9 cellular contexts compared by ENCODE assay signal in genomic region chr5:17257705-17258273, GRCh38. TPM values are rescaled to one million over a fixed set of nuclear protein-coding genes. Genes with fewer than 3 reads are reported as not detected.
A peak's percentile ranks its signal among the peaks of the same experiment; 100 is the strongest.
DNase-seq lines count a peak whose midpoint lies in the region; ATAC-seq and TF ChIP-seq lines count a peak whose summit lies in the region.
"Had no signal": no experiment of that assay in that cellular context is flagged by ENCODE, and none has a peak within 500 bp of the region (broad histone marks: within the 10 kb centered on the region; RNA-seq: fewer than 3 reads in every experiment).

No MANE protein-coding gene starts in this region.

- WGBS in H9 (ENCODE audit: extremely low coverage, insufficient read length, low lambda C conversion rate), result no CpG with 5 or more reads among the region's 5 CpGs
- 52 to 65% methylated on average over 4 to 5 of the region's 5 CpGs for WGBS in transverse colon (ENCODE audit: low coverage in 1 of 2), 2 donors

- no peaks in the 10 kb centered on the region for H3K23me2 ChIP-seq in H9 (ENCODE audit: insufficient read length, low read depth, low read length, poor library complexity, severe bottlenecking)

- H4K5ac ChIP-seq in H9 (ENCODE audit: insufficient read length, low read depth, low read length), result no peak overlapping the region

- no peak overlapping the region for H3K14ac ChIP-seq in H9 (ENCODE audit: insufficient read depth, low read length)

- H3K27me3 ChIP-seq in H9 (ENCODE audit: insufficient read depth, low read length), result no peaks in the 10 kb centered on the region
- no peaks in the 10 kb centered on the region for H3K27me3 ChIP-seq in transverse colon

- H3K36me3 ChIP-seq in transverse colon, result no peaks in the 10 kb centered on the region

- no peak overlapping the region for H2AFZ ChIP-seq in H9 (ENCODE audit: low read length)

- no peak overlapping the region for H3K4me3 ChIP-seq in transverse colon

- peaks cover 10% of the 10 kb centered on the region for H3K79me1 ChIP-seq in H9 (ENCODE audit: insufficient read depth, low read depth, low read length, poor library complexity, severe bottlenecking)

- H3K4me2 ChIP-seq in H9 (ENCODE audit: insufficient read depth, insufficient read length, low read length), result no peak overlapping the region

- H3K4me3 Mint-ChIP-seq in H9 (no peak overlapping the region), IgD-negative memory B cell (peak overlapping the region in 2 of 4 donors; percentile 6 to 10)
- H3K4me3 Mint-ChIP-seq: dendritic cell treated with granulocyte-macrophage colony-stimulating factor and Interleukin-4, amounts not matched to agents 40 ng/mL and 50 ng/mL, for 4 days; T-helper 1 cell treated with Interleukin-12 subunit alpha and Interleukin-12 subunit beta and Interleukin-4 antibody, amounts not matched to agents 30 μg/mL and 1 μg/mL, for 36 hours had no signal

- H3K4me1 ChIP-seq in H9 (ENCODE audit: insufficient read depth, low read length) (no peaks in the 10 kb centered on the region; the same call in 1 of the 2 replicates), transverse colon (peaks cover 0 to 35% (median 9%) of the 10 kb centered on the region in 4 donors)

- H3K27me3 Mint-ChIP-seq in H9 (ENCODE audit: low read depth) (no peaks in the 10 kb centered on the region), IgD-negative memory B cell (no peaks in the 10 kb centered on the region)
- H3K27me3 Mint-ChIP-seq: dendritic cell treated with granulocyte-macrophage colony-stimulating factor and Interleukin-4, amounts not matched to agents 40 ng/mL and 50 ng/mL, for 4 days had no signal

- H3K9ac ChIP-seq in H9 (ENCODE audit: extremely low read depth, insufficient read length, low read length), result no peak overlapping the region

- ATAC-seq in GM18907 (IDR thresholded peaks at IDR 0.05; ENCODE audit: unreplicated experiment), result peak; percentile 93

- no peak overlapping the region for H3K18ac ChIP-seq in H9 (ENCODE audit: insufficient read length, low read depth, low read length)

- no peak overlapping the region for H2BK5ac ChIP-seq in H9 (ENCODE audit: insufficient read length, low read length)

- peaks cover 57 to 79% (median 63%) of the 10 kb centered on the region in 3 experiments for H3K36me3 Mint-ChIP-seq in H9 (ENCODE audit: insufficient read depth in 1 of 3, low read depth in 3 of 3)
- no peaks in the 10 kb centered on the region for H3K36me3 Mint-ChIP-seq in IgD-negative memory B cell

- TF ChIP-seq CTCF in H9 (conservative IDR thresholded peaks at IDR 0.05) (no peak), transverse colon (IDR thresholded peaks at IDR 0.05) (no peak)

- H2BK20ac ChIP-seq in H9 (ENCODE audit: low read depth, low read length, poor library complexity, severe bottlenecking), result no peak overlapping the region

- H3K27ac ChIP-seq in H9 (ENCODE audit: insufficient read length, low read depth, low read length) (no peak overlapping the region), transverse colon (no peak overlapping the region)

- intact Hi-C loops in transverse colon (cut with DNase I; ENCODE audit: low total_unique reads), result no loop called here

- H2BK15ac ChIP-seq in H9 (ENCODE audit: low read depth, low read length), result no peak overlapping the region

- peaks cover 8 to 17% of the 10 kb centered on the region in 2 experiments; a peak in 4 of 5 replicates for H3K9me3 Mint-ChIP-seq in H9
- H3K9me3 Mint-ChIP-seq in IgD-negative memory B cell, result peaks cover 2 to 8% (median 3%) of the 10 kb centered on the region in 3 donors

- TF ChIP-seq POLR2A in transverse colon (IDR thresholded peaks at IDR 0.05), result no peak

- H3K9me3 ChIP-seq in H9 (ENCODE audit: control insufficient read depth, low read depth, low read length) (no peaks in the 10 kb centered on the region), transverse colon (no peaks in the 10 kb centered on the region)

- in situ Hi-C loops in transverse colon (cut with MboI; ENCODE audit: low pct_ligation_motif_present in 1 of 4, low pct_unique_long_range_greater_than_20kb in 1 of 4, low sequenced_read_pairs in 3 of 4), result no loop called here

- H3K4ac ChIP-seq in H9 (ENCODE audit: low read depth, low read length), result no peak overlapping the region

- no peak overlapping the region for H4K8ac ChIP-seq in H9 (replicated peaks; ENCODE audit: insufficient read length, low read depth, low read length)

- H4K20me1 ChIP-seq in H9 (ENCODE audit: control insufficient read depth, insufficient read depth, insufficient read length), result no peaks in the 10 kb centered on the region

- H4K91ac ChIP-seq in H9 (ENCODE audit: insufficient read length, low read depth, low read length), result no peak overlapping the region

- peaks cover 62 to 64% of the 10 kb centered on the region in 2 experiments for H3K4me1 Mint-ChIP-seq in H9
- peaks cover 71 to 75% (median 74%) of the 10 kb centered on the region in 3 donors for H3K4me1 Mint-ChIP-seq in IgD-negative memory B cell

- no peak overlapping the region for H2BK12ac ChIP-seq in H9 (ENCODE audit: insufficient read length, low read depth, low read length)

- H3K27ac Mint-ChIP-seq in H9, result peak overlapping the region in 2 of 3 experiments; percentile 47 to 76; a peak in 3 of 7 replicates
- H3K27ac Mint-ChIP-seq in IgD-negative memory B cell, result peak overlapping the region; percentile 26 to 88 (median 71)
- H3K27ac Mint-ChIP-seq: dendritic cell treated with granulocyte-macrophage colony-stimulating factor and Interleukin-4, amounts not matched to agents 40 ng/mL and 50 ng/mL, for 4 days; T-helper 1 cell treated with Interleukin-12 subunit alpha and Interleukin-12 subunit beta and Interleukin-4 antibody, amounts not matched to agents 30 μg/mL and 1 μg/mL, for 36 hours had no signal

- no peak overlapping the region for H3T11ph ChIP-seq in H9 (ENCODE audit: low read length)

- H2BK120ac ChIP-seq in H9 (ENCODE audit: low read depth, low read length, poor library complexity, severe bottlenecking), result no peak overlapping the region

- H3K23ac ChIP-seq in H9 (ENCODE audit: insufficient read length, low read depth, low read length), result no peak overlapping the region

- H2AK5ac ChIP-seq in H9 (ENCODE audit: insufficient read length, low read length), result no peak overlapping the region

- peaks cover 14% of the 10 kb centered on the region; the same call in 1 of the 2 replicates for H3K79me2 ChIP-seq in H9 (ENCODE audit: insufficient read depth, low read length)

- no peak overlapping the region for H3K56ac ChIP-seq in H9 (ENCODE audit: insufficient read length, low read depth, low read length)

- TF ChIP-seq EP300 in transverse colon (IDR thresholded peaks at IDR 0.05; ENCODE audit: low read depth), result no peak

- no peak for DNase-seq in H9
- peak; percentile 40 for DNase-seq in renal cortical epithelial cell (ENCODE audit: low read depth)
- DNase-seq in SIG-M5 (lab: John Stamatoyannopoulos, UW), result no peak
- no peak for DNase-seq in transverse colon
- DNase-seq in T1000 (lab: John Stamatoyannopoulos, UW), result no peak

RNA-seq across cellular contexts. Expression of gene BASP1, which starts 40.4 kb away (rescaled TPM):
- total RNA-seq in H9 (2021), result 180 and 188 TPM in 2 replicates
- 149 TPM for polyA plus RNA-seq in IgD-negative memory B cell
- 79.5 and 82.6 TPM in 2 replicates for total RNA-seq in renal cortical epithelial cell
- 10 to 100 TPM in 2 of 4 donors, 1 to 10 TPM in 2; 1.5 to 36.4 (median 9.2) TPM for total RNA-seq in transverse colon
